1 cellular context compared by ENCODE assay signal in genomic region chr1:37483785-37484184, GRCh38.
TF ChIP-seq lines count a peak whose summit lies in the region.

No MANE protein-coding gene starts in this region.

TF ChIP-seq in GM12878, 131 proteins besides CTCF, POLR2A, EP300 and RAD21:
- peak; percentile 60; the same call in 1 of the 2 replicates for TF ChIP-seq POLR2AphosphoS5 (IDR thresholded peaks at IDR 0.05; ENCODE audit: low read length)
- TF ChIP-seq MTA2 (IDR thresholded peaks at IDR 0.05; ENCODE audit: low read depth) = no peak
TF ChIP-seq in GM12878: peak in this region for 1.
